In the genomic region with DNA sequence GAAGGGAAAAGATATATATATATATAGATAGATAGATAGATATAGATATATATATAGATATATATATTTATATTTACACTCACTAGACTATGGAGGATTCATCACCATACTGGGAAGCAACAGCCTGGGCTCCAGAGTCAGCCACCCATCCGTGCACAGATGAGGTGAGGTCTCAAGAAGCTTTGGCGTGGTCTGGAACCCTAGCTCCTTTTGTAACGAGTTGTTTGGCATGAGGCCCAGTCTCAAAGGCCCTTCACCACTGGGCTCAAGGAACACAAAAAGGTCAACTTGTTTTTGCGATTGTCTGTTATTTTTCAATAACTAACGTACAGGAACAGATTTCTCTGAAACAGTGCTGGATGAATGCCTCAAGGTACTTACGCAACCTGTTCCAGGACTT, we compare ENCODE assay signal across 20 cellular contexts.
A peak's percentile ranks its signal among the peaks of the same experiment; 100 is the strongest.
DNase-seq lines count a peak whose midpoint lies in the region; ATAC-seq lines count a peak whose summit lies in the region.
"Had no signal": no experiment of that assay in that cellular context is flagged by ENCODE, and none has a peak within 500 bp of the region (broad histone marks: within the 10 kb centered on the region; RNA-seq: fewer than 3 reads in every experiment).

No MANE protein-coding gene starts in this region.

- ATAC-seq in GM21786 (IDR thresholded peaks at IDR 0.05; ENCODE audit: unreplicated experiment): no peak
- ATAC-seq: GM12878 had no signal

- DNase-seq in NCI-H2171 treated with DMSO at 0.1 percent for 48 hours (lab: John Stamatoyannopoulos, UW): peak; percentile 20
- DNase-seq in NCI-H2171 (lab: John Stamatoyannopoulos, UW): no peak
- peak; percentile 57 for DNase-seq in DMS79 treated with DMSO at 0.1 percent for 48 hours (lab: John Stamatoyannopoulos, UW)
- DNase-seq in HCEC 1CT: no peak
- DNase-seq: 8988T; ACHN; BE2C; C1 segment of cervical spinal cord; CD4-positive, alpha-beta memory T cell; CD4-positive, CD25-positive, alpha-beta regulatory T cell; CD8-positive, alpha-beta memory T cell; COR-L47; DMS 273 treated with DMSO at 0.1 percent for 48 hours; DMS153; DMS53; DND-41; EL; GDM1 had no signal

Comparison
In these comparisons a context has a peak if more than half of its experiments do, and no peak if none do; other contexts are left out.
1. DNase-seq: peak in NCI-H2171 treated with DMSO at 0.1 percent for 48 hours (single experiment) and DMS79 treated with DMSO at 0.1 percent for 48 hours (single experiment); none in NCI-H2171 (single experiment) and HCEC 1CT (single experiment).